15 cellular contexts compared by ENCODE assay signal in the genomic region with DNA sequence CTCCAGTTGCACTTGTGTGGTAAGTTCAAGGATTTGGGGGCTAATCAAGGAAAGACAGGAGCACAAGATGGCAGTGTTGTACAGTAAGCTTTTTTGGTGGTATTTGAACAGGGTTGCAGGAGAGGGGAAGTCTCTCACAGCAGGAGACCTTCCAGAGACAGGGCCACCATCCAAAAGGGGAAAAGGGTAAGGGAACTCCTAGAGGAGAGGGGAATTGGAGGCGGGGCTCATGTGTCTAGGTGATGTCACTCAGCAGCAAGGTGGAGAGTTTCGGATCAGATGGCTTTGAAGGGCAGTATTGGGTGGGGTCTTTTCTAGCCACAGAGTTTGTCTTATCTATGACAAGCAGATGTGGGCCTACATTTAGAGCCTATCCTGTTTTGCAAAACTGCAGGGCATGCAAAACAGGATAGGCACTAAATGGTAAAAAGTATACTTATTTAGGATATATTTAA. TPM values are rescaled to one million over a fixed set of nuclear protein-coding genes. Genes with fewer than 3 reads are reported as not detected.
DNase-seq lines count a peak whose midpoint lies in the region; TF ChIP-seq lines count a peak whose summit lies in the region.
"Had no signal": no experiment of that assay in that cellular context is flagged by ENCODE, and none has a peak within 500 bp of the region (broad histone marks: within the 10 kb centered on the region; RNA-seq: fewer than 3 reads in every experiment).

No MANE protein-coding gene starts in this region.

- H3K18ac ChIP-seq in mesenchymal stem cell (ENCODE audit: low read depth in 1 of 2, low read length in 2 of 2): no peak overlapping the region

- no peaks in the 10 kb centered on the region for H3K27me3 ChIP-seq in mesenchymal stem cell (ENCODE audit: control insufficient read depth in 1 of 2, insufficient read depth in 1 of 2, low read length in 2 of 2)
- H3K27me3 ChIP-seq: MG63 had no signal

- peak; percentile 18 for TF ChIP-seq CTCF in astrocyte of the spinal cord (IDR thresholded peaks at IDR 0.05; ENCODE audit: low read depth, low read length)

- no peaks in the 10 kb centered on the region for H3K79me1 ChIP-seq in mesenchymal stem cell (replicated peaks; ENCODE audit: low read length, poor library complexity, severe bottlenecking)

- no peak overlapping the region for H2BK5ac ChIP-seq in mesenchymal stem cell (ENCODE audit: low read depth, low read length, poor library complexity, severe bottlenecking)

- in situ Hi-C loops in astrocyte of the spinal cord (cut with HindIII; ENCODE audit: low sequenced_read_pairs): no loop called here

- no peak overlapping the region for H4K91ac ChIP-seq in mesenchymal stem cell (ENCODE audit: low read length)

- no peak overlapping the region for H3K23ac ChIP-seq in mesenchymal stem cell (ENCODE audit: low read length in 2 of 2)

- H2AFZ ChIP-seq in mesenchymal stem cell (ENCODE audit: low read depth, low read length): no peak overlapping the region

- WGBS in mesenchymal stem cell: 41% methylated on average over 2 of the region's 2 CpGs

- H3K4me2 ChIP-seq in mesenchymal stem cell (ENCODE audit: low read length, poor library complexity, severe bottlenecking): no peak overlapping the region

- DNase-seq in H4 (ENCODE audit: low spot score): peak; percentile 51
- DNase-seq in NCI-H82 (lab: John Stamatoyannopoulos, UW): peak; percentile 49
- no peak for DNase-seq in astrocyte of the spinal cord (ENCODE audit: low read depth, low spot score)
- DNase-seq in mesenchymal stem cell: peak; percentile 24
- no peak for DNase-seq in NAMALWA (ENCODE audit: low spot score)
- no peak for DNase-seq in islet precursor cell
- DNase-seq in stimulated activated CD4-positive, alpha-beta T cell treated with anti-CD3 and anti-CD28 coated beads, Interleukin-12 subunit alpha, Interleukin-12 subunit beta, amount 100 ng/mL, for 4 hours: no peak
- DNase-seq: activated CD4-positive, alpha-beta T cell treated with anti-CD3 and anti-CD28 coated beads for 48 hours; activated naive CD8-positive, alpha-beta T cell treated with anti-CD3 and anti-CD28 coated beads, Interleukin-2, amount 10 ng/mL, durations not matched to agents 7 days and 5 days; activated T-cell treated with anti-CD3 and anti-CD28 coated beads, Interleukin-2, amount 50 U/mL, for 1 hour; CD4-positive, alpha-beta T cell; MG63; nephron progenitor cell; right cardiac atrium had no signal

- H2BK120ac ChIP-seq in mesenchymal stem cell (ENCODE audit: low read depth, low read length): no peak overlapping the region

- no peak overlapping the region for H3K4ac ChIP-seq in mesenchymal stem cell (ENCODE audit: low read depth in 1 of 2, low read length in 2 of 2)

- H3K9ac ChIP-seq in mesenchymal stem cell (ENCODE audit: low read length): no peak overlapping the region

- H2BK15ac ChIP-seq in mesenchymal stem cell (ENCODE audit: low read depth, poor library complexity, severe bottlenecking): no peak overlapping the region

- H2AK5ac ChIP-seq in mesenchymal stem cell (ENCODE audit: low read length, severe bottlenecking): no peak overlapping the region

- H3K4me1 ChIP-seq in mesenchymal stem cell (ENCODE audit: control insufficient read depth, insufficient read depth, low read depth, low read length): no peaks in the 10 kb centered on the region

- no peak overlapping the region for H3K14ac ChIP-seq in mesenchymal stem cell (ENCODE audit: low read length in 2 of 2)

- H3K27ac ChIP-seq in mesenchymal stem cell (ENCODE audit: low read length, poor library complexity, severe bottlenecking): no peak overlapping the region

- H4K8ac ChIP-seq in mesenchymal stem cell (ENCODE audit: low read length): no peak overlapping the region

- peak overlapping the region in 1 of 2 experiments; percentile 28 for H2BK12ac ChIP-seq in mesenchymal stem cell (ENCODE audit: low read length in 2 of 2)

- H3K36me3 ChIP-seq in mesenchymal stem cell (ENCODE audit: control insufficient read depth in 1 of 2, insufficient read depth in 2 of 2, low read depth in 1 of 2, low read length in 2 of 2): no peaks in the 10 kb centered on the region
- H3K36me3 ChIP-seq: MG63 had no signal

- no peak overlapping the region for H3K4me3 ChIP-seq in astrocyte of the spinal cord (ENCODE audit: low read depth, low read length)
- no peak overlapping the region for H3K4me3 ChIP-seq in mesenchymal stem cell (ENCODE audit: insufficient read depth in 1 of 2, low read depth in 1 of 2, low read length in 2 of 2)
- H3K4me3 ChIP-seq: MG63 had no signal

- no peaks in the 10 kb centered on the region for H3K9me3 ChIP-seq in mesenchymal stem cell (ENCODE audit: control insufficient read depth, low read length)
- H3K9me3 ChIP-seq: MG63 had no signal

RNA-seq across cellular contexts. Expression of gene RNF175, which starts 13.4 kb away (rescaled TPM):
- total RNA-seq in H4 (2014; rRNA removed; shearing (Covaris generic)): not detected in 2 replicates
- not detected for polyA plus RNA-seq in mesenchymal stem cell (2013, experiment 1 of 2)
- polyA plus RNA-seq in mesenchymal stem cell (2013, experiment 2 of 2): 0.05 TPM
- total RNA-seq: activated naive CD8-positive, alpha-beta T cell treated with anti-CD3 and anti-CD28 coated beads, Interleukin-2, amount 10 ng/mL, durations not matched to agents 7 days and 5 days; G401 had no signal

RNA-seq across cellular contexts. Expression of gene SFRP2, which starts 15.6 kb away (rescaled TPM):
- total RNA-seq in H4 (2014; rRNA removed; shearing (Covaris generic)): 0.29 TPM in 1 of 2 replicates, not detected in the other
- 6.0 TPM for polyA plus RNA-seq in mesenchymal stem cell (2013, experiment 1 of 2)
- polyA plus RNA-seq in mesenchymal stem cell (2013, experiment 2 of 2): 6.2 TPM
- total RNA-seq: activated naive CD8-positive, alpha-beta T cell treated with anti-CD3 and anti-CD28 coated beads, Interleukin-2, amount 10 ng/mL, durations not matched to agents 7 days and 5 days; CD4-positive, alpha-beta T cell; G401 had no signal

Comparison
In these comparisons a context has a peak if more than half of its experiments do, and no peak if none do; other contexts are left out.
1. DNase-seq: peak in H4 (single experiment), NCI-H82 (single experiment) and mesenchymal stem cell (single experiment); none in astrocyte of the spinal cord (single experiment), NAMALWA (single experiment), islet precursor cell (single experiment) and stimulated activated CD4-positive, alpha-beta T cell treated with anti-CD3 and anti-CD28 coated beads, Interleukin-12 subunit alpha, Interleukin-12 subunit beta, amount 100 ng/mL, for 4 hours (single experiment).